In genomic region chr2:131498321-131498973, GRCh38 we compare ENCODE assay signal across 9 cellular contexts. TPM values are rescaled to one million over a fixed set of nuclear protein-coding genes. Genes with fewer than 3 reads are reported as not detected.
A peak's percentile ranks its signal among the peaks of the same experiment; 100 is the strongest.
DNase-seq lines count a peak whose midpoint lies in the region; ATAC-seq lines count a peak whose summit lies in the region.
"Not testable (repeated sequence)": the region's sequence is repeated elsewhere in the genome, so short reads cannot be mapped to it uniquely, and the experiment has no call there.
"Had no signal": no experiment of that assay in that cellular context is flagged by ENCODE, and none has a peak within 500 bp of the region (broad histone marks: within the 10 kb centered on the region; RNA-seq: fewer than 3 reads in every experiment).

No MANE protein-coding gene starts in this region.

- not testable (repeated sequence) for H3K9me3 Mint-ChIP-seq in activated T-cell treated with anti-CD3 and anti-CD28 coated beads, Interleukin-2, amount 50 U/mL, for 24 hours

- peak overlapping the region; percentile 95 for H3K27ac Mint-ChIP-seq in activated T-cell treated with anti-CD3 and anti-CD28 coated beads, Interleukin-2, amount 50 U/mL, for 24 hours

- peak overlapping the region; percentile 27 for H3K4me3 Mint-ChIP-seq in activated T-cell treated with anti-CD3 and anti-CD28 coated beads, Interleukin-2, amount 50 U/mL, for 24 hours

- peaks cover 84% of the 10 kb centered on the region for H3K36me3 Mint-ChIP-seq in activated T-cell treated with anti-CD3 and anti-CD28 coated beads, Interleukin-2, amount 50 U/mL, for 24 hours (ENCODE audit: low read depth)

- DNase-seq in EL (peak; percentile 38), HCEC 1CT (peak; percentile 74), M059J (ENCODE audit: low read depth) (peak; percentile 54), fibroblast of peridontal ligament (ENCODE audit: extremely low read depth) (peak; percentile 80), renal cortical epithelial cell (ENCODE audit: low read depth) (peak; percentile 22)
- DNase-seq in activated T-cell treated with anti-CD3 and anti-CD28 coated beads, Interleukin-2, amount 50 U/mL, for 24 hours = not testable (repeated sequence)

- ATAC-seq in GM19328 (IDR thresholded peaks at IDR 0.05; ENCODE audit: unreplicated experiment) (peak; percentile 88), HG03097 (IDR thresholded peaks at IDR 0.05; ENCODE audit: low FRiP score, unreplicated experiment) (peak; percentile 62)

- H3K27me3 Mint-ChIP-seq in activated T-cell treated with anti-CD3 and anti-CD28 coated beads, Interleukin-2, amount 50 U/mL, for 24 hours = not testable (repeated sequence)

- H3K4me1 Mint-ChIP-seq in activated T-cell treated with anti-CD3 and anti-CD28 coated beads, Interleukin-2, amount 50 U/mL, for 24 hours (ENCODE audit: low read depth) = peaks cover 43% of the 10 kb centered on the region

RNA-seq across cellular contexts. Expression of gene MZT2A, which starts 6.2 kb away (rescaled TPM):
- total RNA-seq in M059J (2014; rRNA removed; shearing (Covaris generic)) = 81.9 and 118 TPM in 2 replicates
- 62.6 and 253 TPM in 2 replicates for total RNA-seq in renal cortical epithelial cell

RNA-seq across cellular contexts. Expression of gene TUBA3D, which starts 22.5 kb away (rescaled TPM):
- total RNA-seq in M059J (2014; rRNA removed; shearing (Covaris generic)) = not detected in 2 replicates
- total RNA-seq in renal cortical epithelial cell = not detected in 2 replicates
- total RNA-seq: stomach had no signal

RNA-seq across cellular contexts. Expression of gene CCDC74A, which starts 29.2 kb away (rescaled TPM):
- total RNA-seq in M059J (2014; rRNA removed; shearing (Covaris generic)) = 8.2 and 10.4 TPM in 2 replicates
- 1.6 and 9.1 TPM in 2 replicates for total RNA-seq in renal cortical epithelial cell
